ENCODE assay signal across 7 cellular contexts in the genomic region with DNA sequence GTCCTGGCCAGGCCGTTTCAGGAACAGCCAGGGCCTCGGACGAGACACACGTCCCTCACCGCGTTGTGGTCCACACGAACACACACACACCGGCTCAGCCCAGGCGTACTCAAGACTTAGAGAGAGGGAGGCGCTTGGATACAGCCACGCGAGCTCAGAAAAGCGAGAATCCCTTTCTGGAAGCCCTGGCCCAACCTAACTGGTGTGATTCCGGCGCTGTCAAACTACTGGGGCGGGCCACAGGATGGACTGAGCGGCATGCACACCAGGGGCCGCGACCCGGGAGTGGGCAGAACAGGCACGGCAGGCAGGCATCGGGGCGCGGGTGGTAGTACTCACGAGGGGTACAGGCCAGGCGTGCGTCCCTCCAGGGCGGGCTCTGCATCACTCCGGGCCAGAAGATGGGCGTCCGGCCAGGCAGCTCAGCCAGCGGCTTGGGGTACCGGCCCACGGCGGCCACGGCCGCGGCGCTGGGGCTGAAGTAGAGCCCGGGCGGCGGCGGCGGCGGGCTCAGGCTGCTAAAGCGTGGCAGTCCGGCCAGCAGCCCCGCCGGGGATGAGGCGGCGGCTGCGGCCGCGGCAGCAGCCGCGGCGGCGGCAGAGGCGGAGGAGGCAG. TPM values are rescaled to one million over a fixed set of nuclear protein-coding genes. Genes with fewer than 3 reads are reported as not detected.
DNase-seq lines count a peak whose midpoint lies in the region; TF ChIP-seq lines count a peak whose summit lies in the region.

No MANE protein-coding gene starts in this region.

- DNase-seq in GM20000 (ENCODE audit: low spot score) (peak; percentile 27), RPMI7951 (ENCODE audit: low read depth) (peak; percentile 16), esophagus squamous epithelium (lab: John Stamatoyannopoulos, UW) (no peak), progenitor cell of endocrine pancreas (ENCODE audit: low spot score, unreplicated experiment) (no peak), transverse colon (no peak), NCI-H1092 (lab: John Stamatoyannopoulos, UW) (no peak)
- DNase-seq in NK-92 treated with Interleukin-12 subunit alpha and Interleukin-12 subunit beta, amount 100 ng/mL, for 24 hours (lab: John Stamatoyannopoulos, UW) = no peak

- no peaks in the 10 kb centered on the region for H3K9me3 Mint-ChIP-seq in progenitor cell of endocrine pancreas (ENCODE audit: low read depth)

- H3K4me3 Mint-ChIP-seq in progenitor cell of endocrine pancreas (ENCODE audit: low read depth) = peak overlapping the region; percentile 93

- peaks cover 8 to 100% (median 33%) of the 10 kb centered on the region in 4 donors for H3K27me3 ChIP-seq in esophagus squamous epithelium
- peaks cover 100% of the 10 kb centered on the region for H3K27me3 ChIP-seq in transverse colon

- H3K36me3 ChIP-seq in esophagus squamous epithelium (no peaks in the 10 kb centered on the region), transverse colon (no peaks in the 10 kb centered on the region)

- intact Hi-C loops in esophagus squamous epithelium (cut with DNase I) = no loop called here
- intact Hi-C loops in transverse colon (cut with DNase I; ENCODE audit: low total_unique reads) = no loop called here

- in situ Hi-C loops in transverse colon (cut with MboI; ENCODE audit: low pct_ligation_motif_present in 1 of 4, low pct_unique_long_range_greater_than_20kb in 1 of 4, low sequenced_read_pairs in 3 of 4) = no loop called here

- H3K4me3 ChIP-seq in esophagus squamous epithelium = peak overlapping the region; percentile 37 to 71 (median 60)
- H3K4me3 ChIP-seq in transverse colon = peak overlapping the region in 2 of 4 donors; percentile 23 to 49

- 15 to 40% methylated on average over 1 to 14 of the region's 59 CpGs for WGBS in esophagus squamous epithelium, 2 donors
- WGBS in transverse colon (ENCODE audit: low coverage in 1 of 2), 2 donors = 12% methylated on average over 33 of the region's 59 CpGs; no CpG with 5 or more reads in 1 of the 2 donors

- TF ChIP-seq CTCF in GM20000 (IDR thresholded peaks at IDR 0.05; ENCODE audit: extremely low read depth, missing control alignments) (no peak), esophagus squamous epithelium (IDR thresholded peaks at IDR 0.05) (no peak), progenitor cell of endocrine pancreas (IDR thresholded peaks at IDR 0.05; ENCODE audit: unreplicated experiment) (no peak), transverse colon (IDR thresholded peaks at IDR 0.05) (no peak)

- peaks cover 29% of the 10 kb centered on the region for H3K36me3 Mint-ChIP-seq in progenitor cell of endocrine pancreas (ENCODE audit: insufficient read depth)

- peak overlapping the region; percentile 89 for H3K27ac Mint-ChIP-seq in progenitor cell of endocrine pancreas

- peaks cover 28% of the 10 kb centered on the region for H3K4me1 Mint-ChIP-seq in progenitor cell of endocrine pancreas (ENCODE audit: low read depth)

- H3K4me1 ChIP-seq in esophagus squamous epithelium = peaks cover 13 to 56% (median 29%) of the 10 kb centered on the region in 3 donors
- peaks cover 8 to 48% (median 41%) of the 10 kb centered on the region in 4 donors for H3K4me1 ChIP-seq in transverse colon

- H3K27me3 Mint-ChIP-seq in progenitor cell of endocrine pancreas = peaks cover 80% of the 10 kb centered on the region

- H3K9me3 ChIP-seq in esophagus squamous epithelium (no peaks in the 10 kb centered on the region), transverse colon (no peaks in the 10 kb centered on the region)

- TF ChIP-seq POLR2A in esophagus squamous epithelium (IDR thresholded peaks at IDR 0.05) = peak in 1 of 4 donors; percentile 27
- TF ChIP-seq POLR2A in transverse colon (IDR thresholded peaks at IDR 0.05) = no peak

- TF ChIP-seq EP300 in transverse colon (IDR thresholded peaks at IDR 0.05; ENCODE audit: low read depth) = no peak

- H3K27ac ChIP-seq in esophagus squamous epithelium = peak overlapping the region; percentile 76 to 92 (median 87)
- no peak overlapping the region for H3K27ac ChIP-seq in transverse colon

RNA-seq across cellular contexts. Expression of a gene that starts 1.8 kb away (rescaled TPM):
- total RNA-seq in RPMI7951 (2014; rRNA removed; shearing (Covaris generic)) = 0.24 and 0.39 TPM in 2 replicates
- total RNA-seq in esophagus squamous epithelium (10 to 100 TPM in 1 of 4 donors, 1 to 10 TPM in 1, under 1 TPM in 2; 0.66 to 10.5 (median 2.0) TPM), progenitor cell of endocrine pancreas (89.6 and 107 TPM in 2 replicates), transverse colon (under 1 TPM in 1 of 4 donors, not detected in 3; 0.14 TPM)

Comparison
In these comparisons a context has a peak if more than half of its experiments do, and no peak if none do; other contexts are left out.
1. DNase-seq: peak in GM20000 (single experiment) and RPMI7951 (single experiment); none in esophagus squamous epithelium (single experiment), progenitor cell of endocrine pancreas (single experiment), transverse colon (single experiment), NCI-H1092 (single experiment) and NK-92 treated with Interleukin-12 subunit alpha and Interleukin-12 subunit beta, amount 100 ng/mL, for 24 hours (single experiment).
2. H3K27ac ChIP-seq: peak in esophagus squamous epithelium (4 of 4); none in transverse colon (0 of 4).